Comparison of ENCODE assay signal across 8 cellular contexts in genomic region chr3:184227481-184227935, GRCh38.
A peak's percentile ranks its signal among the peaks of the same experiment; 100 is the strongest.
DNase-seq lines count a peak whose midpoint lies in the region; ATAC-seq and TF ChIP-seq lines count a peak whose summit lies in the region.

No MANE protein-coding gene starts in this region.

- peak; percentile 35 for ATAC-seq in HG02610 (IDR thresholded peaks at IDR 0.05; ENCODE audit: unreplicated experiment)
- peak; percentile 62 for ATAC-seq in SK-N-SH treated with all-trans-retinoic acid at 6 μM for 48 hours
- ATAC-seq in activated naive CD8-positive, alpha-beta T cell treated with anti-CD3 and anti-CD28 coated beads, Interleukin-2, amount 50 U/mL, for 24 hours = peak; percentile 49
- ATAC-seq in stimulated activated naive B cell treated with anti-CD40 and anti-IgM and Interleukin-4, amounts not matched to agents 10 μg/mL and 1 μg/mL and 100 μg/mL, for 72 hours (replicated peaks) = peak; percentile 37 to 40
- no peak for ATAC-seq in HG03342 (IDR thresholded peaks at IDR 0.05; ENCODE audit: unreplicated experiment)
- no peak for ATAC-seq in HG03045 (IDR thresholded peaks at IDR 0.05; ENCODE audit: unreplicated experiment)

- no peak overlapping the region for H3K4me3 Mint-ChIP-seq in activated naive CD8-positive, alpha-beta T cell treated with anti-CD3 and anti-CD28 coated beads, Interleukin-2, amount 50 U/mL, for 24 hours
- no peak overlapping the region for H3K4me3 Mint-ChIP-seq in stimulated activated naive B cell treated with anti-CD40 and anti-IgM and Interleukin-4, amounts not matched to agents 10 μg/mL and 1 μg/mL and 100 μg/mL, for 72 hours

- no peak overlapping the region for H3K27ac Mint-ChIP-seq in activated naive CD8-positive, alpha-beta T cell treated with anti-CD3 and anti-CD28 coated beads, Interleukin-2, amount 50 U/mL, for 24 hours
- no peak overlapping the region for H3K27ac Mint-ChIP-seq in stimulated activated naive B cell treated with anti-CD40 and anti-IgM and Interleukin-4, amounts not matched to agents 10 μg/mL and 1 μg/mL and 100 μg/mL, for 72 hours

- peaks cover 7% of the 10 kb centered on the region for H3K4me1 Mint-ChIP-seq in activated naive CD8-positive, alpha-beta T cell treated with anti-CD3 and anti-CD28 coated beads, Interleukin-2, amount 50 U/mL, for 24 hours
- peaks cover 13 to 18% of the 10 kb centered on the region in 2 donors for H3K4me1 Mint-ChIP-seq in stimulated activated naive B cell treated with anti-CD40 and anti-IgM and Interleukin-4, amounts not matched to agents 10 μg/mL and 1 μg/mL and 100 μg/mL, for 72 hours

- H3K27me3 Mint-ChIP-seq in activated naive CD8-positive, alpha-beta T cell treated with anti-CD3 and anti-CD28 coated beads, Interleukin-2, amount 50 U/mL, for 24 hours = peaks cover 51% of the 10 kb centered on the region
- H3K27me3 Mint-ChIP-seq in stimulated activated naive B cell treated with anti-CD40 and anti-IgM and Interleukin-4, amounts not matched to agents 10 μg/mL and 1 μg/mL and 100 μg/mL, for 72 hours = peaks cover 53 to 59% of the 10 kb centered on the region in 2 donors

- no peaks in the 10 kb centered on the region for H3K36me3 Mint-ChIP-seq in activated naive CD8-positive, alpha-beta T cell treated with anti-CD3 and anti-CD28 coated beads, Interleukin-2, amount 50 U/mL, for 24 hours (ENCODE audit: low read depth)
- no peaks in the 10 kb centered on the region for H3K36me3 Mint-ChIP-seq in stimulated activated naive B cell treated with anti-CD40 and anti-IgM and Interleukin-4, amounts not matched to agents 10 μg/mL and 1 μg/mL and 100 μg/mL, for 72 hours

- peak; percentile 60 for DNase-seq in ELF-1 (ENCODE audit: low read depth, low spot score)
- peak; percentile 66 for DNase-seq in activated naive CD8-positive, alpha-beta T cell treated with anti-CD3 and anti-CD28 coated beads, Interleukin-2, amount 50 U/mL, for 24 hours
- DNase-seq in kidney tubule cell (ENCODE audit: low spot score) = peak; percentile 24
- no peak for DNase-seq in stimulated activated naive B cell treated with anti-CD40 and anti-IgM and Interleukin-4, amounts not matched to agents 10 μg/mL and 1 μg/mL and 100 μg/mL, for 72 hours

- H3K9me3 Mint-ChIP-seq in activated naive CD8-positive, alpha-beta T cell treated with anti-CD3 and anti-CD28 coated beads, Interleukin-2, amount 50 U/mL, for 24 hours = no peaks in the 10 kb centered on the region
- H3K9me3 Mint-ChIP-seq in stimulated activated naive B cell treated with anti-CD40 and anti-IgM and Interleukin-4, amounts not matched to agents 10 μg/mL and 1 μg/mL and 100 μg/mL, for 72 hours = no peaks in the 10 kb centered on the region

TF ChIP-seq in SK-N-SH treated with all-trans-retinoic acid at 6 μM for 48 hours, 23 proteins besides CTCF, POLR2A, EP300 and RAD21:
- TF ChIP-seq ISL1 (CRISPR knock-in tag; IDR thresholded peaks at IDR 0.05) (no peak), ZC3H10 (CRISPR knock-in tag; IDR thresholded peaks at IDR 0.05) (no peak)

Comparison
In these comparisons a context has a peak if more than half of its experiments do, and no peak if none do; other contexts are left out.
1. ATAC-seq: peak in HG02610 (single experiment), SK-N-SH treated with all-trans-retinoic acid at 6 μM for 48 hours (single experiment), activated naive CD8-positive, alpha-beta T cell treated with anti-CD3 and anti-CD28 coated beads, Interleukin-2, amount 50 U/mL, for 24 hours (single experiment) and stimulated activated naive B cell treated with anti-CD40 and anti-IgM and Interleukin-4, amounts not matched to agents 10 μg/mL and 1 μg/mL and 100 μg/mL, for 72 hours (2 of 2); none in HG03342 (single experiment) and HG03045 (single experiment).